ENCODE assay signal across 8 cellular contexts in genomic region chr16:74666010-74666421, GRCh38. TPM values are rescaled to one million over a fixed set of nuclear protein-coding genes. Genes with fewer than 3 reads are reported as not detected.
DNase-seq lines count a peak whose midpoint lies in the region; ATAC-seq and TF ChIP-seq lines count a peak whose summit lies in the region.

No MANE protein-coding gene starts in this region.

- TF ChIP-seq EP300 in sigmoid colon (IDR thresholded peaks at IDR 0.05), result no peak

- TF ChIP-seq CTCF in GM12875 (IDR thresholded peaks at IDR 0.05; ENCODE audit: borderline replicate concordance, insufficient read depth, low read depth, low read length), result no peak
- no peak for TF ChIP-seq CTCF in foreskin keratinocyte (conservative IDR thresholded peaks at IDR 0.05)
- TF ChIP-seq CTCF in sigmoid colon (IDR thresholded peaks at IDR 0.05), result no peak

- 6 to 8% methylated on average over 8 of the region's 8 CpGs for WGBS in sigmoid colon, 2 donors

- H3K4me1 ChIP-seq in foreskin keratinocyte, result peaks cover 4% of the 10 kb centered on the region
- peaks cover 0 to 15% (median 8%) of the 10 kb centered on the region in 4 donors for H3K4me1 ChIP-seq in sigmoid colon

- H3K4me1 Mint-ChIP-seq in T-helper 17 cell, result peaks cover 24% of the 10 kb centered on the region

- H3K27ac ChIP-seq in foreskin keratinocyte (peak overlapping the region; percentile 85), sigmoid colon (peak overlapping the region; percentile 71 to 80 (median 80))

- no peak for DNase-seq in T-helper 17 cell
- DNase-seq in foreskin keratinocyte, result no peak
- no peak for DNase-seq in sigmoid colon
- DNase-seq in G401 (ENCODE audit: low spot score), result no peak
- DNase-seq in epidermal melanocyte (ENCODE audit: insufficient read length, low spot score), result no peak

- in situ Hi-C loops in G401 (cut with HindIII; ENCODE audit: low sequenced_read_pairs), result no loop called here

- no peaks in the 10 kb centered on the region for H3K9me3 ChIP-seq in T-helper 17 cell (ENCODE audit: control insufficient read depth, low read length, poor library complexity, severe bottlenecking)
- H3K9me3 ChIP-seq in sigmoid colon, result no peaks in the 10 kb centered on the region

- peak overlapping the region; percentile 95 for H3K4me3 Mint-ChIP-seq in T-helper 17 cell

- TF ChIP-seq POLR2A in sigmoid colon (IDR thresholded peaks at IDR 0.05), result no peak

- no peaks in the 10 kb centered on the region for H3K36me3 Mint-ChIP-seq in T-helper 17 cell (ENCODE audit: low read depth)

- peak overlapping the region; percentile 86 for H3K27ac Mint-ChIP-seq in T-helper 17 cell

- H3K27me3 ChIP-seq in foreskin keratinocyte (no peaks in the 10 kb centered on the region), sigmoid colon (no peaks in the 10 kb centered on the region)

- no peaks in the 10 kb centered on the region for H3K27me3 Mint-ChIP-seq in T-helper 17 cell

- intact Hi-C loops in sigmoid colon (cut with DNase I), result no loop called here

- ATAC-seq in T-helper 17 cell (no peak), foreskin keratinocyte (no peak), HG02870 (IDR thresholded peaks at IDR 0.05; ENCODE audit: unreplicated experiment) (no peak), HG02798 (IDR thresholded peaks at IDR 0.05; ENCODE audit: poor library complexity, unreplicated experiment) (no peak)

- H3K4me3 ChIP-seq in GM12875 (ENCODE audit: low read depth, low read length) (peak overlapping the region; percentile 83), sigmoid colon (peak overlapping the region; percentile 81 to 94 (median 88))

- peaks cover 0 to 25% (median 11%) of the 10 kb centered on the region in 4 donors for H3K36me3 ChIP-seq in sigmoid colon

RNA-seq across cellular contexts. Expression of gene RFWD3, which starts 0.7 kb away (rescaled TPM):
- total RNA-seq in T-helper 17 cell (10 to 100 TPM; 34.2 to 61.2 TPM), foreskin keratinocyte (40.4 and 45.0 TPM in 2 replicates), sigmoid colon (10 to 100 TPM in 2 of 4 donors, 1 to 10 TPM in 2; 8.0 to 14.6 (median 10.4) TPM)
- polyA plus RNA-seq in foreskin keratinocyte (10.2 and 15.2 TPM in 2 replicates), sigmoid colon (10 to 100 TPM in 1 of 3 donors, 1 to 10 TPM in 2; 4.2 to 14.9 (median 9.0) TPM)
- total RNA-seq in G401 (2014; rRNA removed; shearing (Covaris generic)), result 32.3 and 40.4 TPM in 2 replicates

RNA-seq across cellular contexts. Expression of gene MLKL, which starts 34.6 kb away (rescaled TPM):
- 10 to 100 TPM; 33.8 to 44.8 TPM for total RNA-seq in T-helper 17 cell
- 19.8 and 23.6 TPM in 2 replicates for total RNA-seq in foreskin keratinocyte
- polyA plus RNA-seq in foreskin keratinocyte, result 14.0 and 14.4 TPM in 2 replicates
- 10 to 100 TPM in 1 of 4 donors, 1 to 10 TPM in 3; 5.0 to 11.0 (median 8.3) TPM for total RNA-seq in sigmoid colon
- polyA plus RNA-seq in sigmoid colon, result 10 to 100 TPM in 1 of 3 donors, 1 to 10 TPM in 2; 6.9 to 26.5 (median 8.4) TPM
- not detected in 2 replicates for total RNA-seq in G401 (2014; rRNA removed; shearing (Covaris generic))

RNA-seq across cellular contexts. Expression of gene GLG1, which starts 59.1 kb away (rescaled TPM):
- total RNA-seq in T-helper 17 cell (100 to 1,000 TPM; 166 to 180 TPM), foreskin keratinocyte (88.6 and 93.9 TPM in 2 replicates), sigmoid colon (100 to 1,000 TPM in 2 of 4 donors, 10 to 100 TPM in 2; 78.7 to 138 (median 98.3) TPM)
- polyA plus RNA-seq in foreskin keratinocyte (33.1 and 35.6 TPM in 2 replicates), sigmoid colon (10 to 100 TPM in 1 of 3 donors, 1 to 10 TPM in 2; 4.2 to 59.2 (median 9.2) TPM)
- total RNA-seq in G401 (2014; rRNA removed; shearing (Covaris generic)), result 47.3 and 78.4 TPM in 2 replicates
